In genomic region chr15:69160141-69160975, GRCh38 we compare ENCODE assay signal across 8 cellular contexts. TPM values are rescaled to one million over a fixed set of nuclear protein-coding genes. Genes with fewer than 3 reads are reported as not detected.
DNase-seq lines count a peak whose midpoint lies in the region; ATAC-seq, FAIRE-seq and TF ChIP-seq lines count a peak whose summit lies in the region.

Gene GLCE (plus strand): TSS chr15:69160635. CDS start chr15:69255807, 95,172 bp downstream.

- ATAC-seq in GM18873 (IDR thresholded peaks at IDR 0.05; ENCODE audit: low FRiP score, unreplicated experiment) (peak; percentile 65), HG03135 (IDR thresholded peaks at IDR 0.05; ENCODE audit: unreplicated experiment) (peak; percentile 93)

- in situ Hi-C loops in ACHN (cut with HindIII; ENCODE audit: low pct_ligation_motif_present, low pct_unique_long_range_greater_than_20kb, low sequenced_read_pairs): no loop called here

- H3K36me3 ChIP-seq in WERI-Rb-1 (no peaks in the 10 kb centered on the region; the same call in 1 of the 2 replicates), bronchial epithelial cell (ENCODE audit: control insufficient read depth, insufficient read depth, low read length) (no peaks in the 10 kb centered on the region), iPS-20b (ENCODE audit: insufficient read depth, low read depth, low read length) (no peaks in the 10 kb centered on the region), skeletal muscle tissue (ENCODE audit: control insufficient read depth in 3 of 3, insufficient read depth in 3 of 3, low read length in 3 of 3) (no peaks in the 10 kb centered on the region)

- H3K4me1 ChIP-seq in iPS-20b (ENCODE audit: insufficient read depth, low read length): peaks cover 4% of the 10 kb centered on the region; the same call in 1 of the 2 replicates
- peaks cover 7 to 14% (median 10%) of the 10 kb centered on the region in 3 donors for H3K4me1 ChIP-seq in skeletal muscle tissue (ENCODE audit: control insufficient read depth in 3 of 3, insufficient read depth in 3 of 3, low read length in 3 of 3)

- H3K9me3 ChIP-seq in WERI-Rb-1 (ENCODE audit: severe bottlenecking) (no peaks in the 10 kb centered on the region), iPS-20b (ENCODE audit: insufficient read depth, low read depth, low read length) (no peaks in the 10 kb centered on the region), skeletal muscle tissue (ENCODE audit: control insufficient read depth in 3 of 3, low read length in 3 of 3) (no peaks in the 10 kb centered on the region)

- peak within 1 kb of the TSS; percentile 95 for H3K27ac ChIP-seq in WERI-Rb-1
- H3K27ac ChIP-seq in iPS-20b (ENCODE audit: low read length): peak within 1 kb of the TSS; percentile 26
- H3K27ac ChIP-seq in skeletal muscle tissue (ENCODE audit: low read depth, low read length): peak within 1 kb of the TSS; percentile 64

- DNase-seq in ACHN (peak; percentile 95), NCI-H2196 treated with DMSO at 0.1 percent for 48 hours (lab: John Stamatoyannopoulos, UW; ENCODE audit: unreplicated experiment) (peak; percentile 87), WERI-Rb-1 (peak; percentile 97), bronchial epithelial cell (ENCODE audit: low read depth) (peak; percentile 96)

- H3K9ac ChIP-seq in iPS-20b (ENCODE audit: low read depth, low read length): peak within 1 kb of the TSS; percentile 80
- H3K9ac ChIP-seq in skeletal muscle tissue (ENCODE audit: low read depth in 1 of 3, low read length in 3 of 3): peak within 1 kb of the TSS; percentile 81 to 91 (median 84)

- peak; percentile 43 for FAIRE-seq in bronchial epithelial cell (lab: Jason Lieb, UNC)

- TF ChIP-seq CTCF in WERI-Rb-1 (IDR thresholded peaks at IDR 0.05; ENCODE audit: low read depth, low read length) (no peak), bronchial epithelial cell (IDR thresholded peaks at IDR 0.05; ENCODE audit: insufficient read depth, low read length, severe bottlenecking) (no peak)

- H3K4me3 ChIP-seq in WERI-Rb-1 (ENCODE audit: low read depth, low read length) (peak within 1 kb of the TSS; percentile 90), bronchial epithelial cell (ENCODE audit: low read depth, low read length) (peak within 1 kb of the TSS; percentile 74), iPS-20b (ENCODE audit: low read length) (peak within 1 kb of the TSS; percentile 89), skeletal muscle tissue (ENCODE audit: low read length in 3 of 3) (peak within 1 kb of the TSS; percentile 96 to 100 (median 98))

- H3K27me3 ChIP-seq in WERI-Rb-1 (ENCODE audit: insufficient read depth, low read depth, severe bottlenecking): no peaks in the 10 kb centered on the region
- no peaks in the 10 kb centered on the region for H3K27me3 ChIP-seq in bronchial epithelial cell (ENCODE audit: control insufficient read depth, insufficient read depth, low read length)
- H3K27me3 ChIP-seq in iPS-20b (ENCODE audit: insufficient read depth, low read length): peaks cover 20% of the 10 kb centered on the region
- no peaks in the 10 kb centered on the region for H3K27me3 ChIP-seq in skeletal muscle tissue (ENCODE audit: control insufficient read depth in 3 of 3, insufficient read depth in 3 of 3, low read length in 3 of 3)

RNA-seq across cellular contexts. Expression of gene GLCE, which starts in this region (rescaled TPM):
- total RNA-seq in bronchial epithelial cell (43.0 and 46.3 TPM in 2 replicates), skeletal muscle tissue (38.6 TPM)

Comparison
In these comparisons a context has a peak if more than half of its experiments do, and no peak if none do; other contexts are left out.
1. Peak in every context shown above with its lines: DNase-seq, ATAC-seq, H3K4me3 ChIP-seq and H3K27ac ChIP-seq.
2. H3K27ac ChIP-seq: peak in every context shown above with its lines; median percentile 95 in WERI-Rb-1; 64 in skeletal muscle tissue; 26 in iPS-20b.